In genomic region chrX:120839506-120839905, GRCh38 we compare ENCODE assay signal across 29 cellular contexts. TPM values are rescaled to one million over a fixed set of nuclear protein-coding genes. Genes with fewer than 3 reads are reported as not detected.
DNase-seq lines count a peak whose midpoint lies in the region; ATAC-seq, FAIRE-seq and TF ChIP-seq lines count a peak whose summit lies in the region.
"Had no signal": no experiment of that assay in that cellular context is flagged by ENCODE, and none has a peak within 500 bp of the region (broad histone marks: within the 10 kb centered on the region; RNA-seq: fewer than 3 reads in every experiment).

No MANE protein-coding gene starts in this region.

- H3K27ac Mint-ChIP-seq in CD4-positive, alpha-beta memory T cell = no peak overlapping the region
- H3K27ac Mint-ChIP-seq: naive B cell, T-cell had no signal

- no peaks in the 10 kb centered on the region for H3K79me2 ChIP-seq in mammary epithelial cell (ENCODE audit: insufficient read depth, low read length)

- H3K27ac ChIP-seq in mammary epithelial cell (ENCODE audit: insufficient read depth, low read depth, low read length) = no peak overlapping the region
- H3K27ac ChIP-seq in CD4-positive, alpha-beta memory T cell (ENCODE audit: low read depth, low read length) = no peak overlapping the region
- H3K27ac ChIP-seq: colonic mucosa, KMS-11, ovary, tibial nerve had no signal

- peak; percentile 79 for FAIRE-seq in islet of Langerhans (lab: Jason Lieb, UNC)
- FAIRE-seq: D721Med, frontal cortex had no signal

- in situ Hi-C loops in mammary epithelial cell (cut with MboI; ENCODE audit: low sequenced_read_pairs in 2 of 2) = no loop called here

- H3K4me1 Mint-ChIP-seq in CD4-positive, alpha-beta memory T cell = no peaks in the 10 kb centered on the region
- H3K4me1 Mint-ChIP-seq: naive B cell, T-cell had no signal

- no peaks in the 10 kb centered on the region for H3K36me3 Mint-ChIP-seq in CD4-positive, alpha-beta memory T cell
- H3K36me3 Mint-ChIP-seq: naive B cell, T-cell had no signal

- H3K9ac ChIP-seq in mammary epithelial cell (ENCODE audit: insufficient read depth, low read length) = no peak overlapping the region
- H3K9ac ChIP-seq: KMS-11 had no signal

- H3K27me3 Mint-ChIP-seq in CD4-positive, alpha-beta memory T cell = no peaks in the 10 kb centered on the region

- no peak overlapping the region for H3K4me3 ChIP-seq in mammary epithelial cell (replicated peaks in 1 of 3; ENCODE audit: insufficient read depth in 1 of 3, low read depth in 2 of 3, low read length in 3 of 3)
- no peak overlapping the region for H3K4me3 ChIP-seq in CD4-positive, alpha-beta memory T cell (ENCODE audit: low read length in 2 of 2)
- H3K4me3 ChIP-seq: colonic mucosa, ovary, tibial nerve had no signal

- H3K4me1 ChIP-seq in mammary epithelial cell (ENCODE audit: insufficient read depth, low read length) = no peaks in the 10 kb centered on the region
- no peaks in the 10 kb centered on the region for H3K4me1 ChIP-seq in CD4-positive, alpha-beta memory T cell (ENCODE audit: insufficient read depth, low read length)
- H3K4me1 ChIP-seq: colonic mucosa, tibial nerve had no signal

- no peaks in the 10 kb centered on the region for H3K9me3 Mint-ChIP-seq in CD4-positive, alpha-beta memory T cell
- H3K9me3 Mint-ChIP-seq: T-cell had no signal

- no peaks in the 10 kb centered on the region for H3K36me3 ChIP-seq in mammary epithelial cell (ENCODE audit: insufficient read depth, low read length)
- H3K36me3 ChIP-seq in CD4-positive, alpha-beta memory T cell (ENCODE audit: insufficient read depth, low read length) = no peaks in the 10 kb centered on the region
- H3K36me3 ChIP-seq: colonic mucosa, ovary, tibial nerve had no signal

- H3K4me2 ChIP-seq in mammary epithelial cell (ENCODE audit: insufficient read depth, low read depth, low read length) = no peak overlapping the region
- H3K4me2 ChIP-seq: KMS-11 had no signal

- no TSS peak for BruUV-seq in mammary epithelial cell (replicated peaks; lab: Mats Ljungman, UMichigan)

- POLR2A ChIA-PET in CD4-positive, alpha-beta memory T cell (lab: Charles Lee; ENCODE audit: partially characterized antibody) = no interaction called here

- intact Hi-C loops in mammary epithelial cell (cut with micrococcal nuclease) = no loop called here
- intact Hi-C loops in CD4-positive, alpha-beta memory T cell (cut with micrococcal nuclease) = no loop called here

- CTCF ChIA-PET in mammary epithelial cell (lab: Charles Lee; ENCODE audit: low non-redundant PET) = no interaction called here
- CTCF ChIA-PET in CD4-positive, alpha-beta memory T cell (lab: Charles Lee; ENCODE audit: partially characterized antibody) = no interaction called here

- no peaks in the 10 kb centered on the region for H4K20me1 ChIP-seq in mammary epithelial cell (ENCODE audit: insufficient read depth, low read length)

- DNase-seq in COLO829 (ENCODE audit: low spot score) (peak; percentile 84), M059J (ENCODE audit: low read depth) (peak; percentile 59), mammary epithelial cell (peak; percentile 20), NCI-H1105 treated with DMSO at 0.1 percent for 48 hours (lab: John Stamatoyannopoulos, UW) (no peak), Ammon's horn (ENCODE audit: low spot score) (no peak)
- DNase-seq in CD4-positive, alpha-beta memory T cell = no peak
- DNase-seq: activated T-cell treated with anti-CD3 and anti-CD28 coated beads for 4 hours; anterior cingulate cortex; colonic mucosa; kidney glomerular epithelial cell; mesenchymal stem cell; naive B cell; NCI-H1048; NCI-H2081 treated with DMSO at 0.1 percent for 48 hours; NCI-H510A treated with DMSO at 0.1 percent for 48 hours; ovary; stimulated activated CD4-positive, alpha-beta T cell treated with anti-CD3 and anti-CD28 coated beads, Interleukin-2, amount 100 ng/mL, for 24 hours; stimulated activated naive CD8-positive, alpha-beta T cell treated with anti-CD3 and anti-CD28 coated beads, Interleukin-15, Interleukin-2, amounts not matched to agents 100 U/mL and 50 U/mL, for 24 hours; T-cell had no signal

- no peaks in the 10 kb centered on the region for H3K9me3 ChIP-seq in mammary epithelial cell (replicated peaks; ENCODE audit: insufficient read depth, low read length)
- H3K9me3 ChIP-seq in CD4-positive, alpha-beta memory T cell (ENCODE audit: control insufficient read depth in 1 of 2, low read length in 2 of 2) = no peaks in the 10 kb centered on the region
- H3K9me3 ChIP-seq: colonic mucosa, ovary, tibial nerve had no signal

- ATAC-seq in HG02852 (IDR thresholded peaks at IDR 0.05; ENCODE audit: unreplicated experiment) = no peak
- ATAC-seq: Right ventricle myocardium inferior; stimulated activated naive CD8-positive, alpha-beta T cell treated with anti-CD3 and anti-CD28 coated beads, Interleukin-15, Interleukin-2, amounts not matched to agents 100 U/mL and 50 U/mL, for 24 hours; T-cell had no signal

- dilution Hi-C loops in mammary epithelial cell (cut with HindIII; ENCODE audit: low sequenced_read_pairs) = no loop called here

- TF ChIP-seq CTCF in mammary epithelial cell (conservative IDR thresholded peaks at IDR 0.05 in 1 of 2, IDR thresholded peaks at IDR 0.05 in 1 of 2; ENCODE audit: extremely low read depth in 1 of 2, insufficient read depth in 1 of 2, low read depth in 1 of 2, low read length in 2 of 2) = no peak

- no peak overlapping the region for H3K4me3 Mint-ChIP-seq in CD4-positive, alpha-beta memory T cell
- H3K4me3 Mint-ChIP-seq: naive B cell, T-cell had no signal

- no peaks in the 10 kb centered on the region for H3K27me3 ChIP-seq in mammary epithelial cell (ENCODE audit: insufficient read depth, low read length)
- no peaks in the 10 kb centered on the region for H3K27me3 ChIP-seq in CD4-positive, alpha-beta memory T cell (ENCODE audit: insufficient read depth, low read length)
- H3K27me3 ChIP-seq: colonic mucosa, ovary, tibial nerve had no signal

- no peak overlapping the region for H2AFZ ChIP-seq in mammary epithelial cell (ENCODE audit: low read depth, low read length)

RNA-seq across cellular contexts. Expression of gene CT47B1, which starts 36.2 kb away (rescaled TPM):
- not detected in 2 replicates for total RNA-seq in M059J (2014; rRNA removed; shearing (Covaris generic))
- not detected for total RNA-seq in mammary epithelial cell
- polyA plus RNA-seq in mammary epithelial cell = not detected
- polyA minus RNA-seq in mammary epithelial cell = not detected
- not detected for total RNA-seq in CD4-positive, alpha-beta memory T cell
- not detected for polyA plus RNA-seq in CD4-positive, alpha-beta memory T cell
- total RNA-seq: colonic mucosa, frontal cortex, HT-29, ovary, Right ventricle myocardium inferior, skeletal muscle tissue, T-cell, tibial nerve had no signal
- polyA plus RNA-seq: BJ, ovary had no signal

Comparison
In these comparisons a context has a peak if more than half of its experiments do, and no peak if none do; other contexts are left out.
1. DNase-seq: peak in COLO829 (single experiment), M059J (single experiment) and mammary epithelial cell (single experiment); none in NCI-H1105 treated with DMSO at 0.1 percent for 48 hours (single experiment), CD4-positive, alpha-beta memory T cell (0 of 5) and Ammon's horn (single experiment).